In the genomic region with DNA sequence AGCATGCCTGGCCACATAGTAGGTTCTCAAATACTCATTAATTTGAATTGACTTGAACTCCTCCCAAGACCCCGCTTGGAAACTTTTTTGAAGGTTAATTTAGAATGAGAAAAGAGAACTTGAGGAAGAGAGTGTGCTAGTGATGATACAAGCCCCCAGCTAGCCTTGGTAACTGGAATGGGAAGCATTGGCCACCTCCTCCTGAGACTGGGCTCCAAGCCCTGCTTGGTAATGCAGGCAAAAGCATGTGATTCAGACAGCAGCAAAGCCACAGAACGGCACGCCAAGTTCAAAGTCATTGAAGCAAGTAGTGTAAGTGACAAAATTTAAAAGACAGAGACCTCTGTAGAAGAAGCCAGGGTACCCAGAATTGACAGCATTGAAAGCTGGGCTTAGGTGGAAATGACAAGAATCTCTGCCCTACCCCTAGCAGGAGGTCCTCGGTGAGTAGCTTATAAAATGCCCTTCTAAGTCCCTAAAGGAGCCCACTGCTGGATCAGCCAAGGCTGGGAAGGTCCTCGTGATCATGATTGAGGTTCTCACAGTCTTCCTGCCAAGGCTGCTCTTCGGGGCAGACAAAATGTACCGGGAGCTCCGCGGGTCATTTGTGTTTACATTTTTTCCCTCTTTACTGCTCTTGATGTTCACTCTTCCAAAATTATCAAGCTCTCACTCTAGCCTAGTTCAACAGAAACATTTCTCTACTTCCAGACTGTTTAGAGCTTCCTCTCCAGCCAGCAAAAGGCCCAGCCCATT, we compare ENCODE assay signal across 15 cellular contexts.
A peak's percentile ranks its signal among the peaks of the same experiment; 100 is the strongest.
DNase-seq lines count a peak whose midpoint lies in the region; ATAC-seq, FAIRE-seq and TF ChIP-seq lines count a peak whose summit lies in the region.
"Had no signal": no experiment of that assay in that cellular context is flagged by ENCODE, and none has a peak within 500 bp of the region (broad histone marks: within the 10 kb centered on the region; RNA-seq: fewer than 3 reads in every experiment).

No MANE protein-coding gene starts in this region.

- TF ChIP-seq EP300 in HepG2 (IDR thresholded peaks at IDR 0.05; ENCODE audit: low read depth in 2 of 2, low read length in 2 of 2) (no peak), HepG2 (CRISPR knock-in tag; IDR thresholded peaks at IDR 0.05; ENCODE audit: borderline replicate concordance) (no peak)

- POLR2A ChIA-PET in HepG2 (lab: Yijun Ruan, JAX) = no interaction called here

- H3K4me3 ChIP-seq in liver (ENCODE audit: low read depth in 1 of 3, low read length in 3 of 3) (no peak overlapping the region), HepG2 (replicated peaks in 1 of 3; ENCODE audit: insufficient read depth in 1 of 3, low read depth in 2 of 3, low read length in 3 of 3) (no peak overlapping the region), fibroblast of lung (replicated peaks in 1 of 4; ENCODE audit: control extremely low read depth in 1 of 4, insufficient read depth in 1 of 4, low read depth in 3 of 4, low read length in 4 of 4) (no peak overlapping the region)

- H3K27ac ChIP-seq in liver (ENCODE audit: low read depth in 1 of 2, low read length in 2 of 2) (peak overlapping the region in 1 of 2 donors; percentile 12), HepG2 (ENCODE audit: extremely low read length, insufficient read depth, low read length) (no peak overlapping the region), fibroblast of lung (ENCODE audit: insufficient read depth, low read length) (peak overlapping the region; percentile 22)

- TF ChIP-seq POLR2A in HepG2 (IDR thresholded peaks at IDR 0.05; ENCODE audit: insufficient read depth in 1 of 2, low read depth in 2 of 2, low read length in 2 of 2) = no peak

- in situ Hi-C loops in HepG2 (cut with HindIII; ENCODE audit: extremely low pct_ligation_motif_present, low pct_unique_long_range_greater_than_20kb) = no loop called here

- intact Hi-C loops in HepG2 (cut with micrococcal nuclease; ENCODE audit: unreplicated experiment) = no loop called here

- H3K4me1 ChIP-seq in liver (ENCODE audit: control insufficient read depth in 4 of 4, insufficient read depth in 4 of 4, low read length in 3 of 4) (no peaks in the 10 kb centered on the region), HepG2 (ENCODE audit: insufficient read depth, low read length) (no peaks in the 10 kb centered on the region), fibroblast of lung (ENCODE audit: control insufficient read depth, extremely low read depth, insufficient read depth, low read length) (peaks cover 25% of the 10 kb centered on the region)

- H3K9me3 ChIP-seq in liver (ENCODE audit: control insufficient read depth in 4 of 4, low read length in 3 of 4) = no peaks in the 10 kb centered on the region
- H3K9me3 ChIP-seq in HepG2 (ENCODE audit: low read length) = no peaks in the 10 kb centered on the region
- no peaks in the 10 kb centered on the region for H3K9me3 ChIP-seq in fibroblast of lung (ENCODE audit: control insufficient read depth, insufficient read depth, low read depth, low read length)
- H3K9me3 ChIP-seq: SK-N-SH had no signal

- H3K4me2 ChIP-seq in HepG2 (ENCODE audit: low read depth, low read length) = no peak overlapping the region
- H3K4me2 ChIP-seq in fibroblast of lung (ENCODE audit: extremely low read depth, insufficient read depth, low read length) = peak overlapping the region; percentile 79

- H3K79me2 ChIP-seq in HepG2 (ENCODE audit: insufficient read depth, low read length) (no peaks in the 10 kb centered on the region), fibroblast of lung (ENCODE audit: control insufficient read depth, insufficient read depth, low read length) (no peaks in the 10 kb centered on the region)

- H2AFZ ChIP-seq in HepG2 (ENCODE audit: low read length) (no peak overlapping the region), fibroblast of lung (ENCODE audit: low read length) (no peak overlapping the region)

- no peaks in the 10 kb centered on the region for H3K36me3 ChIP-seq in liver (ENCODE audit: control insufficient read depth in 4 of 4, insufficient read depth in 3 of 4, low read depth in 1 of 4, low read length in 3 of 4)
- no peaks in the 10 kb centered on the region for H3K36me3 ChIP-seq in HepG2 (replicated peaks in 1 of 2; ENCODE audit: control insufficient read depth in 1 of 2, insufficient read depth in 2 of 2, low read length in 2 of 2)
- no peaks in the 10 kb centered on the region for H3K36me3 ChIP-seq in fibroblast of lung (ENCODE audit: control insufficient read depth, insufficient read depth, low read length)

- no peak for FAIRE-seq in HepG2 (lab: Jason Lieb, UNC)

- ATAC-seq in HepG2 (no peak), HG02840 (IDR thresholded peaks at IDR 0.05; ENCODE audit: low FRiP score, unreplicated experiment) (no peak)
- ATAC-seq: natural killer cell had no signal

- TF ChIP-seq CTCF in liver (IDR thresholded peaks at IDR 0.05; ENCODE audit: low read depth, low read length, missing input control) (no peak), HepG2 (CRISPR knock-in tag; IDR thresholded peaks at IDR 0.05) (no peak), fibroblast of lung (conservative IDR thresholded peaks at IDR 0.05 in 1 of 2, IDR thresholded peaks at IDR 0.05 in 1 of 2; ENCODE audit: low read depth in 1 of 2, low read length in 2 of 2) (no peak)

- no peak for TF ChIP-seq RAD21 in liver (IDR thresholded peaks at IDR 0.05)
- TF ChIP-seq RAD21 in HepG2 (CRISPR knock-in tag; IDR thresholded peaks at IDR 0.05) = no peak

- H3K27me3 ChIP-seq in liver (ENCODE audit: control insufficient read depth in 4 of 4, insufficient read depth in 4 of 4, low read length in 3 of 4) (no peaks in the 10 kb centered on the region), HepG2 (ENCODE audit: control insufficient read depth in 1 of 2, insufficient read depth in 2 of 2, low read length in 2 of 2) (peaks cover 2 to 36% of the 10 kb centered on the region in 2 experiments), fibroblast of lung (ENCODE audit: control insufficient read depth, insufficient read depth, low read length) (no peaks in the 10 kb centered on the region)

- WGBS in liver = 81% methylated on average over 9 of the region's 9 CpGs
- WGBS in HepG2 (ENCODE audit: low lambda C conversion rate) = under 1% methylated on average over 9 of the region's 9 CpGs

- CTCF ChIA-PET in HepG2 (lab: Yijun Ruan, JAX; ENCODE audit: low intra/inter-chr PET ratio, low total read pairs) = no interaction called here

- no peak overlapping the region for H3K9ac ChIP-seq in liver (ENCODE audit: low read depth in 1 of 2, low read length in 2 of 2)
- no peak overlapping the region for H3K9ac ChIP-seq in HepG2 (ENCODE audit: insufficient read depth, low read depth, low read length)
- no peak overlapping the region for H3K9ac ChIP-seq in fibroblast of lung (ENCODE audit: insufficient read depth, low read length)
- H3K9ac ChIP-seq: SK-N-SH had no signal

- no peak for DNase-seq in HepG2 (ENCODE audit: low spot score)
- DNase-seq in fibroblast of lung (ENCODE audit: low read depth in 2 of 2) = peak; percentile 24 to 78
- DNase-seq in myocyte (ENCODE audit: low read depth) = peak; percentile 59
- DNase-seq in NCI-H82 (lab: John Stamatoyannopoulos, UW) = no peak
- no peak for DNase-seq in NCI-H2107 (lab: John Stamatoyannopoulos, UW)
- no peak for DNase-seq in HuH-7.5 (ENCODE audit: low spot score)
- DNase-seq: 8988T; activated CD4-positive, alpha-beta T cell treated with anti-CD3 and anti-CD28 coated beads, Interleukin-2, amount 50 U/mL, for 48 hours; DMS53; effector CD8-positive, alpha-beta T cell; natural killer cell; NCI-H1417; SK-N-SH had no signal

- H4K20me1 ChIP-seq in HepG2 (ENCODE audit: insufficient read depth, low read length) = no peaks in the 10 kb centered on the region
- no peaks in the 10 kb centered on the region for H4K20me1 ChIP-seq in fibroblast of lung (ENCODE audit: control insufficient read depth, extremely low read depth, insufficient read depth, low read length)

- no TSS peak for BruUV-seq in HepG2 (replicated peaks; lab: Mats Ljungman, UMichigan)

TF ChIP-seq in liver, 16 proteins besides CTCF, POLR2A, EP300 and RAD21:
- TF ChIP-seq ATF3 (IDR thresholded peaks at IDR 0.05) (no peak), HNF4G (IDR thresholded peaks at IDR 0.05) (no peak), RXRA (IDR thresholded peaks at IDR 0.05) (no peak), MAX (IDR thresholded peaks at IDR 0.05) (no peak), HNF4A (conservative IDR thresholded peaks at IDR 0.05) (no peak), FOXA1 (IDR thresholded peaks at IDR 0.05) (no peak), TAF1 (conservative IDR thresholded peaks at IDR 0.05) (no peak), NR2F2 (IDR thresholded peaks at IDR 0.05) (peak; percentile 78), SP1 (IDR thresholded peaks at IDR 0.05) (peak; percentile 24), EGR1 (IDR thresholded peaks at IDR 0.05; ENCODE audit: low read depth in 2 of 2) (no peak)

TF ChIP-seq in HepG2, 621 proteins besides CTCF, POLR2A, EP300 and RAD21 (continues in another document):
- TF ChIP-seq ZKSCAN5 (CRISPR knock-in tag; IDR thresholded peaks at IDR 0.05) (no peak), ASH2L (IDR thresholded peaks at IDR 0.05; ENCODE audit: insufficient read length, low read depth, low read length) (no peak)
- TF ChIP-seq, protein P1, sequence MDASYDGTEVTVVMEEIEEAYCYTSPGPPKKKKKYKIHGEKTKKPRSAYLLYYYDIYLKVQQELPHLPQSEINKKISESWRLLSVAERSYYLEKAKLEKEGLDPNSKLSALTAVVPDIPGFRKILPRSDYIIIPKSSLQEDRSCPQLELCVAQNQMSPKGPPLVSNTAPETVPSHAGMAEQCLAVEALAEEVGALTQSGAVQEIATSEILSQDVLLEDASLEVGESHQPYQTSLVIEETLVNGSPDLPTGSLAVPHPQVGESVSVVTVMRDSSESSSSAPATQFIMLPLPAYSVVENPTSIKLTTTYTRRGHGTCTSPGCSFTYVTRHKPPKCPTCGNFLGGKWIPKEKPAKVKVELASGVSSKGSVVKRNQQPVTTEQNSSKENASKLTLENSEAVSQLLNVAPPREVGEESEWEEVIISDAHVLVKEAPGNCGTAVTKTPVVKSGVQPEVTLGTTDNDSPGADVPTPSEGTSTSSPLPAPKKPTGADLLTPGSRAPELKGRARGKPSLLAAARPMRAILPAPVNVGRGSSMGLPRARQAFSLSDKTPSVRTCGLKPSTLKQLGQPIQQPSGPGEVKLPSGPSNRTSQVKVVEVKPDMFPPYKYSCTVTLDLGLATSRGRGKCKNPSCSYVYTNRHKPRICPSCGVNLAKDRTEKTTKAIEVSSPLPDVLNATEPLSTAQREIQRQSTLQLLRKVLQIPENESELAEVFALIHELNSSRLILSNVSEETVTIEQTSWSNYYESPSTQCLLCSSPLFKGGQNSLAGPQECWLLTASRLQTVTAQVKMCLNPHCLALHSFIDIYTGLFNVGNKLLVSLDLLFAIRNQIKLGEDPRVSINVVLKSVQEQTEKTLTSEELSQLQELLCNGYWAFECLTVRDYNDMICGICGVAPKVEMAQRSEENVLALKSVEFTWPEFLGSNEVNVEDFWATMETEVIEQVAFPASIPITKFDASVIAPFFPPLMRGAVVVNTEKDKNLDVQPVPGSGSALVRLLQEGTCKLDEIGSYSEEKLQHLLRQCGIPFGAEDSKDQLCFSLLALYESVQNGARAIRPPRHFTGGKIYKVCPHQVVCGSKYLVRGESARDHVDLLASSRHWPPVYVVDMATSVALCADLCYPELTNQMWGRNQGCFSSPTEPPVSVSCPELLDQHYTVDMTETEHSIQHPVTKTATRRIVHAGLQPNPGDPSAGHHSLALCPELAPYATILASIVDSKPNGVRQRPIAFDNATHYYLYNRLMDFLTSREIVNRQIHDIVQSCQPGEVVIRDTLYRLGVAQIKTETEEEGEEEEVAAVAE (CRISPR knock-in tag; IDR thresholded peaks at IDR 0.05; ENCODE audit: borderline replicate concordance) = no peak

Comparison
In these comparisons a context has a peak if more than half of its experiments do, and no peak if none do; other contexts are left out.
1. DNase-seq: peak in fibroblast of lung (2 of 2) and myocyte (single experiment); none in HepG2 (single experiment), NCI-H82 (single experiment), NCI-H2107 (single experiment) and HuH-7.5 (single experiment).